In the genomic region with DNA sequence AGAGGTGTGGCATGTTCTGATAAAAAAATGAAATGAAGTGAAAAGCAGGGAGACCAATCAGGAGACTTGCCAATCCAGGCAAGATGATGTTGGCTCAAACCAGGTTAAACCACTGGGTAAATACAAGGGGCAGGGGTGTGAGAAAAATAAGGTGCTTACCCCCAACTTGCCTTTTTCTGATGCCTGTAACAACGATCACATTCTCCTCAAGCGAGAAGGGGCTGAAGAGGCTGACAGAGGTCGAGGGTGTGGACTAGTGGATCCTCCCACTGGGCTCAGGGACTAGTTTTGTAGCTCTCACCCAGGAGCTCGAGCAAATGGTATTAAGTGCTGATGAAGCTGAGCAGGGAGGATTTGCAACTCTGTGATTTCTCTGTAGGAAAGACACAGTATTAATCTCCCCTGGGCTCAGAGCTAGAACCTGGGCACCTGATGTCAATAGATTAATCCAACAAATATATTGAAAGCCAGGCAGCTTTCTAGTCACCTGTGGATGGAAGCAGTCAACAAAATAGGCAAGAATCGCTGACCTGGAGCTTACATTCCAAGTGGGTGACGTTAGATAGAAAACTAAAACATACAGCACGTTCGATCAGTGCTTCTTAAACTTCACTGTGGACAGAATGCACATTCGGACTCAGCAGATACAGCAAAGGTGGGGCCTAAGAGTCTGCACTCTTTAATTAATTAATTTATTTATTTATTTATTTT, we compare ENCODE assay signal across 8 cellular contexts. TPM values are rescaled to one million over a fixed set of nuclear protein-coding genes. Genes with fewer than 3 reads are reported as not detected.
DNase-seq lines count a peak whose midpoint lies in the region; ATAC-seq, FAIRE-seq and TF ChIP-seq lines count a peak whose summit lies in the region.

No MANE protein-coding gene starts in this region.

- no peak for FAIRE-seq in GM12892 (lab: Jason Lieb, UNC)

- peak overlapping the region; percentile 30 for H3K4me3 ChIP-seq in OCI-LY7 (ENCODE audit: low read depth, low read length, poor library complexity, severe bottlenecking)
- no peak overlapping the region for H3K4me3 ChIP-seq in effector memory CD4-positive, alpha-beta T cell (ENCODE audit: insufficient read depth, low read depth, low read length, poor library complexity, severe bottlenecking)

- H2AFZ ChIP-seq in OCI-LY7 (ENCODE audit: low read length): peak overlapping the region; percentile 23; the same call in 1 of the 2 replicates

- H3K36me3 ChIP-seq in OCI-LY7 (ENCODE audit: insufficient read depth, low read length): no peaks in the 10 kb centered on the region
- no peaks in the 10 kb centered on the region for H3K36me3 ChIP-seq in effector memory CD4-positive, alpha-beta T cell (ENCODE audit: control insufficient read depth, insufficient read depth, low read length)

- TF ChIP-seq CTCF in Calu3 (IDR thresholded peaks at IDR 0.05; ENCODE audit: unreplicated experiment): no peak
- TF ChIP-seq CTCF in OCI-LY7 (conservative IDR thresholded peaks at IDR 0.05; ENCODE audit: low read length): no peak
- no peak for TF ChIP-seq CTCF in progenitor cell of endocrine pancreas (IDR thresholded peaks at IDR 0.05; ENCODE audit: unreplicated experiment)

- H3K27me3 ChIP-seq in effector memory CD4-positive, alpha-beta T cell (replicated peaks; ENCODE audit: control insufficient read depth, insufficient read depth, low read length, poor library complexity, severe bottlenecking): no peaks in the 10 kb centered on the region

- H3K27me3 Mint-ChIP-seq in Calu3 (ENCODE audit: unreplicated experiment) (no peaks in the 10 kb centered on the region), progenitor cell of endocrine pancreas (no peaks in the 10 kb centered on the region)

- H3K4me1 ChIP-seq in OCI-LY7 (ENCODE audit: insufficient read depth, low read length, poor library complexity, severe bottlenecking): peaks cover 12% of the 10 kb centered on the region
- no peaks in the 10 kb centered on the region for H3K4me1 ChIP-seq in effector memory CD4-positive, alpha-beta T cell (ENCODE audit: control insufficient read depth, insufficient read depth, low read length, poor library complexity, severe bottlenecking)

- no peak for DNase-seq in Calu3
- DNase-seq in OCI-LY7 (ENCODE audit: low spot score): peak; percentile 30
- peak in 1 of 3 donors; percentile 10 for DNase-seq in effector memory CD4-positive, alpha-beta T cell
- no peak for DNase-seq in progenitor cell of endocrine pancreas (ENCODE audit: low spot score, unreplicated experiment)
- DNase-seq in activated CD4-positive, CD25-positive, alpha-beta regulatory T cell treated with anti-CD3 and anti-CD28 coated beads, Interleukin-2, amount 50 U/mL, for 72 hours: no peak
- no peak for DNase-seq in activated gamma-delta T cell treated with Interleukin-2 at 50 U/mL for 16 hours
- DNase-seq in GM12892 (ENCODE audit: insufficient read length): no peak

- intact Hi-C loops in Calu3 (cut with micrococcal nuclease; ENCODE audit: unreplicated experiment) (no loop called here), OCI-LY7 (cut with micrococcal nuclease; ENCODE audit: unreplicated experiment) (no loop called here)

- H3K4me2 ChIP-seq in OCI-LY7 (ENCODE audit: low read length): peak overlapping the region; percentile 62

- ATAC-seq in GM19324 (IDR thresholded peaks at IDR 0.05; ENCODE audit: low FRiP score, unreplicated experiment): no peak

- CTCF ChIA-PET in Calu3 (lab: Charles Lee) (no interaction called here), OCI-LY7 (lab: Charles Lee; ENCODE audit: unreplicated experiment) (no interaction called here)

- no peaks in the 10 kb centered on the region for H3K9me3 Mint-ChIP-seq in Calu3 (ENCODE audit: low read depth, unreplicated experiment)
- peaks cover 3% of the 10 kb centered on the region for H3K9me3 Mint-ChIP-seq in progenitor cell of endocrine pancreas (ENCODE audit: low read depth)

- H3K9me3 ChIP-seq in OCI-LY7 (ENCODE audit: low read length): no peaks in the 10 kb centered on the region
- H3K9me3 ChIP-seq in effector memory CD4-positive, alpha-beta T cell (ENCODE audit: control insufficient read depth, low read length): no peaks in the 10 kb centered on the region

- H3K27ac ChIP-seq in OCI-LY7 (ENCODE audit: low read depth, low read length, poor library complexity, severe bottlenecking): peak overlapping the region; percentile 55
- H3K27ac ChIP-seq in effector memory CD4-positive, alpha-beta T cell (ENCODE audit: insufficient read depth, low read length, poor library complexity, severe bottlenecking): peak overlapping the region; percentile 45

- no peaks in the 10 kb centered on the region for H3K79me2 ChIP-seq in OCI-LY7 (ENCODE audit: insufficient read depth, low read depth, low read length)

- H3K27ac Mint-ChIP-seq in Calu3 (ENCODE audit: unreplicated experiment): peak overlapping the region; percentile 30
- peak overlapping the region; percentile 93 for H3K27ac Mint-ChIP-seq in progenitor cell of endocrine pancreas

- H3K9me2 ChIP-seq in OCI-LY7 (ENCODE audit: insufficient read depth, low read length): no peaks in the 10 kb centered on the region

- BruUV-seq in Calu3 (replicated peaks; lab: Mats Ljungman, UMichigan) (TSS peak; percentile 79), OCI-LY7 (replicated peaks; lab: Mats Ljungman, UMichigan) (TSS peak; percentile 81)

- H4K20me1 ChIP-seq in OCI-LY7 (ENCODE audit: insufficient read depth, low read length): no peaks in the 10 kb centered on the region

- H3K36me3 Mint-ChIP-seq in Calu3 (ENCODE audit: insufficient read depth, unreplicated experiment) (peaks cover 6% of the 10 kb centered on the region), progenitor cell of endocrine pancreas (ENCODE audit: insufficient read depth) (peaks cover 3% of the 10 kb centered on the region)

- H3K4me3 Mint-ChIP-seq in Calu3 (ENCODE audit: low read depth, unreplicated experiment) (peak overlapping the region; percentile 37), progenitor cell of endocrine pancreas (ENCODE audit: low read depth) (peak overlapping the region; percentile 32)

- POLR2A ChIA-PET in OCI-LY7 (lab: Charles Lee): interaction anchor here (0.6 to 0.8 kb wide), 2 partner anchors 94 to 221 kb away, joined by 4 to 5 read pairs; no protein-coding TSS in a partner anchor

- TF ChIP-seq POLR2A in GM12892 (IDR thresholded peaks at IDR 0.05; ENCODE audit: low read depth, low read length): no peak

- H3K4me1 Mint-ChIP-seq in Calu3 (ENCODE audit: low read depth, unreplicated experiment) (peaks cover 10% of the 10 kb centered on the region), progenitor cell of endocrine pancreas (ENCODE audit: low read depth) (peaks cover 12% of the 10 kb centered on the region)

RNA-seq across cellular contexts. Expression of gene EAPP, which starts 15.2 kb away (rescaled TPM):
- total RNA-seq in Calu3 (2022) (24.5 and 27.9 TPM in 2 replicates), OCI-LY7 (2022) (28.6 and 33.1 TPM in 2 replicates), progenitor cell of endocrine pancreas (36.2 and 39.8 TPM in 2 replicates)
- 27.5 and 35.8 TPM in 2 replicates for total RNA-seq in OCI-LY7 (2014; rRNA removed; shearing (Covaris generic))
- polyA plus RNA-seq in GM12892 (2012; ENCODE audit: missing spikeins): 38.3 TPM
